Comparison of ENCODE assay signal across 8 cellular contexts in genomic region chr9:129887210-129888084, GRCh38. TPM values are rescaled to one million over a fixed set of nuclear protein-coding genes. Genes with fewer than 3 reads are reported as not detected.
DNase-seq lines count a peak whose midpoint lies in the region; ATAC-seq and TF ChIP-seq lines count a peak whose summit lies in the region.

No MANE protein-coding gene starts in this region.

- no peaks in the 10 kb centered on the region for H3K9me3 ChIP-seq in heart right ventricle

- H3K27me3 Mint-ChIP-seq in Calu3 (ENCODE audit: unreplicated experiment): no peaks in the 10 kb centered on the region

- TF ChIP-seq CTCF in heart right ventricle (IDR thresholded peaks at IDR 0.05) (peak in 5 of 9 donors; percentile 6 to 47 (median 32)), fibroblast of mammary gland (conservative IDR thresholded peaks at IDR 0.05; ENCODE audit: control insufficient read depth, insufficient read depth, low read depth, low read length) (peak; percentile 29), Calu3 (IDR thresholded peaks at IDR 0.05; ENCODE audit: unreplicated experiment) (no peak)

- H3K27ac Mint-ChIP-seq in Calu3 (ENCODE audit: unreplicated experiment): no peak overlapping the region

- H3K36me3 ChIP-seq in heart right ventricle: peaks cover 0 to 25% (median 0%) of the 10 kb centered on the region in 9 donors

- CTCF ChIA-PET in Calu3 (lab: Charles Lee): interaction anchor here (0.6 kb wide), 1 partner anchor 43 kb away, joined by 5 read pairs; no protein-coding TSS in a partner anchor

- H3K4me3 ChIP-seq in heart right ventricle: peak overlapping the region; percentile 20 to 58 (median 39)
- no peak overlapping the region for H3K4me3 ChIP-seq in fibroblast of mammary gland (ENCODE audit: control insufficient read depth, low read depth, low read length)

- peaks cover 10% of the 10 kb centered on the region for H3K36me3 Mint-ChIP-seq in Calu3 (ENCODE audit: insufficient read depth, unreplicated experiment)

- H3K4me3 Mint-ChIP-seq in Calu3 (ENCODE audit: low read depth, unreplicated experiment): no peak overlapping the region

- peaks cover 12% of the 10 kb centered on the region for H3K4me1 Mint-ChIP-seq in Calu3 (ENCODE audit: low read depth, unreplicated experiment)

- DNase-seq in heart right ventricle (peak in 1 of 2 donors; percentile 38), cardiac septum (ENCODE audit: low spot score) (no peak), fibroblast of mammary gland (ENCODE audit: low read depth) (peak; percentile 54), cortex of kidney (lab: John Stamatoyannopoulos, UW) (no peak), Calu3 (no peak)
- peak; percentile 59 to 75 for DNase-seq in activated CD4-positive, alpha-beta T cell treated with anti-CD3 and anti-CD28 coated beads, Interleukin-2, amount 50 U/mL, for 48 hours
- DNase-seq in stimulated activated CD4-positive, alpha-beta T cell treated with anti-CD3 and anti-CD28 coated beads, Interleukin-15, amount 100 ng/mL, for 24 hours: peak; percentile 80

- WGBS in heart right ventricle, 2 donors: 47 to 56% methylated on average over 24 of the region's 24 CpGs

- intact Hi-C loops in heart right ventricle (cut with DNase I): loop anchor here (5.0 to 10.0 kb wide), 13 partner anchors 45 to 355 kb away; partner anchors contain the start of genes FNBP1 (in 4 of the 10) and GPR107 (in 2 of the 10)
- intact Hi-C loops in cardiac septum (cut with DNase I): loop anchor here (5.0 kb wide), 2 partner anchors 75 to 350 kb away; no protein-coding TSS in a partner anchor
- intact Hi-C loops in Calu3 (cut with micrococcal nuclease; ENCODE audit: unreplicated experiment): no loop called here

- H3K27me3 ChIP-seq in heart right ventricle: no peaks in the 10 kb centered on the region

- ATAC-seq in heart right ventricle: peak in 1 of 8 donors; percentile 20
- no peak for ATAC-seq in GM19397 (IDR thresholded peaks at IDR 0.05; ENCODE audit: unreplicated experiment)

- no TSS peak for BruUV-seq in Calu3 (replicated peaks; lab: Mats Ljungman, UMichigan)

- peak overlapping the region; percentile 25 to 92 (median 80) for H3K27ac ChIP-seq in heart right ventricle

- H3K9me3 Mint-ChIP-seq in Calu3 (ENCODE audit: low read depth, unreplicated experiment): no peaks in the 10 kb centered on the region

- peaks cover 5 to 87% (median 42%) of the 10 kb centered on the region in 9 donors for H3K4me1 ChIP-seq in heart right ventricle

RNA-seq across cellular contexts. Expression of gene USP20, which starts 52.2 kb away (rescaled TPM):
- total RNA-seq in heart right ventricle (10 to 100 TPM; 10.9 to 16.8 (median 12.5) TPM), cardiac septum (16.0 TPM), Calu3 (2022) (11.3 and 14.9 TPM in 2 replicates)
- 10 to 100 TPM; 11.0 to 14.7 TPM for polyA plus RNA-seq in heart right ventricle

RNA-seq across cellular contexts. Expression of gene C9orf78, which starts 52.4 kb away (rescaled TPM):
- 10 to 100 TPM; 25.7 to 34.6 (median 30.5) TPM for total RNA-seq in heart right ventricle
- 10 to 100 TPM; 34.2 to 66.2 TPM for polyA plus RNA-seq in heart right ventricle
- total RNA-seq in cardiac septum: 30.7 TPM
- 24.5 and 26.2 TPM in 2 replicates for total RNA-seq in Calu3 (2022)

Comparison
In these comparisons a context has a peak if more than half of its experiments do, and no peak if none do; other contexts are left out.
1. DNase-seq: peak in activated CD4-positive, alpha-beta T cell treated with anti-CD3 and anti-CD28 coated beads, Interleukin-2, amount 50 U/mL, for 48 hours (2 of 2), fibroblast of mammary gland (single experiment) and stimulated activated CD4-positive, alpha-beta T cell treated with anti-CD3 and anti-CD28 coated beads, Interleukin-15, amount 100 ng/mL, for 24 hours (single experiment); none in cardiac septum (single experiment), cortex of kidney (single experiment) and Calu3 (single experiment).